ENCODE assay signal across 13 cellular contexts in genomic region chr1:92410706-92411105, GRCh38.
DNase-seq lines count a peak whose midpoint lies in the region; ATAC-seq and TF ChIP-seq lines count a peak whose summit lies in the region.
"Had no signal": no experiment of that assay in that cellular context is flagged by ENCODE, and none has a peak within 500 bp of the region (broad histone marks: within the 10 kb centered on the region; RNA-seq: fewer than 3 reads in every experiment).

No MANE protein-coding gene starts in this region.

- in situ Hi-C loops in GM13977 (cut with MboI; ENCODE audit: low pct_unique_long_range_greater_than_20kb, low sequenced_read_pairs, unreplicated experiment): no loop called here

- ATAC-seq in mucosa of descending colon (peak; percentile 43), GM21360 (IDR thresholded peaks at IDR 0.05; ENCODE audit: unreplicated experiment) (no peak), HG02852 (IDR thresholded peaks at IDR 0.05; ENCODE audit: unreplicated experiment) (no peak)

- H3K4me1 Mint-ChIP-seq in activated T-helper 1 cell treated with anti-CD3 and anti-CD28 coated beads, Interleukin-12 subunit alpha, Interleukin-12 subunit beta, Interleukin-2, Interleukin-4 antibody, amounts not matched to agents 30 ng/mL and 10 ng/mL and 1 ng/mL, durations not matched to agents 14 hours and 24 hours and 36 hours (ENCODE audit: low read depth): peaks cover 35% of the 10 kb centered on the region
- H3K4me1 Mint-ChIP-seq: memory B cell had no signal

- intact Hi-C loops in activated T-helper 1 cell treated with anti-CD3 and anti-CD28 coated beads, Interleukin-12 subunit alpha, Interleukin-12 subunit beta, Interleukin-2, Interleukin-4 antibody, amounts not matched to agents 30 ng/mL and 10 ng/mL and 1 ng/mL, durations not matched to agents 14 hours and 24 hours and 36 hours (cut with micrococcal nuclease): no loop called here
- intact Hi-C loops in mucosa of descending colon (cut with DNase I, micrococcal nuclease): no loop called here
- intact Hi-C loops in lower leg skin (cut with DNase I; ENCODE audit: low total_unique reads): no loop called here

- H3K36me3 Mint-ChIP-seq in activated T-helper 1 cell treated with anti-CD3 and anti-CD28 coated beads, Interleukin-12 subunit alpha, Interleukin-12 subunit beta, Interleukin-2, Interleukin-4 antibody, amounts not matched to agents 30 ng/mL and 10 ng/mL and 1 ng/mL, durations not matched to agents 14 hours and 24 hours and 36 hours (ENCODE audit: low read depth): no peaks in the 10 kb centered on the region

- peaks cover 7% of the 10 kb centered on the region for H3K4me1 ChIP-seq in mucosa of descending colon (ENCODE audit: low read depth)
- H3K4me1 ChIP-seq: BE2C had no signal

- peak; percentile 92 for DNase-seq in Jurkat, Clone E6-1 (ENCODE audit: low read depth, low spot score)
- DNase-seq in T-helper 2 cell (peak in 3 of 5 experiments; percentile 8 to 77 (median 19)), mucosa of descending colon (peak in 1 of 3 donors; percentile 32), lower leg skin (ENCODE audit: low spot score in 2 of 2) (no peak), GM13977 (ENCODE audit: low spot score) (no peak)
- DNase-seq in activated T-helper 1 cell treated with anti-CD3 and anti-CD28 coated beads, Interleukin-12 subunit alpha, Interleukin-12 subunit beta, Interleukin-2, Interleukin-4 antibody, amounts not matched to agents 30 ng/mL and 10 ng/mL and 1 ng/mL, durations not matched to agents 14 hours and 24 hours and 36 hours (ENCODE audit: low spot score): peak; percentile 29
- DNase-seq: BE2C, caudate nucleus, HFFc6 had no signal

- peak overlapping the region; percentile 21 for H3K4me3 Mint-ChIP-seq in activated T-helper 1 cell treated with anti-CD3 and anti-CD28 coated beads, Interleukin-12 subunit alpha, Interleukin-12 subunit beta, Interleukin-2, Interleukin-4 antibody, amounts not matched to agents 30 ng/mL and 10 ng/mL and 1 ng/mL, durations not matched to agents 14 hours and 24 hours and 36 hours
- H3K4me3 Mint-ChIP-seq: HFFc6, memory B cell had no signal

- H3K4me3 ChIP-seq in Jurkat, Clone E6-1 (ENCODE audit: low read length): peak overlapping the region; percentile 46
- H3K4me3 ChIP-seq in mucosa of descending colon (no peak overlapping the region), lower leg skin (ENCODE audit: low read depth, poor library complexity, severe bottlenecking) (no peak overlapping the region)

- no peaks in the 10 kb centered on the region for H3K9me3 ChIP-seq in mucosa of descending colon
- H3K9me3 ChIP-seq: BE2C had no signal

- 55 to 59% methylated on average over 3 of the region's 3 CpGs for WGBS in lower leg skin, 2 donors

- H3K9me3 Mint-ChIP-seq in activated T-helper 1 cell treated with anti-CD3 and anti-CD28 coated beads, Interleukin-12 subunit alpha, Interleukin-12 subunit beta, Interleukin-2, Interleukin-4 antibody, amounts not matched to agents 30 ng/mL and 10 ng/mL and 1 ng/mL, durations not matched to agents 14 hours and 24 hours and 36 hours: no peaks in the 10 kb centered on the region
- H3K9me3 Mint-ChIP-seq: HFFc6, memory B cell had no signal

- H3K27me3 Mint-ChIP-seq in activated T-helper 1 cell treated with anti-CD3 and anti-CD28 coated beads, Interleukin-12 subunit alpha, Interleukin-12 subunit beta, Interleukin-2, Interleukin-4 antibody, amounts not matched to agents 30 ng/mL and 10 ng/mL and 1 ng/mL, durations not matched to agents 14 hours and 24 hours and 36 hours (ENCODE audit: insufficient read depth): no peaks in the 10 kb centered on the region
- H3K27me3 Mint-ChIP-seq: progenitor cell of endocrine pancreas had no signal

- H3K27ac Mint-ChIP-seq in activated T-helper 1 cell treated with anti-CD3 and anti-CD28 coated beads, Interleukin-12 subunit alpha, Interleukin-12 subunit beta, Interleukin-2, Interleukin-4 antibody, amounts not matched to agents 30 ng/mL and 10 ng/mL and 1 ng/mL, durations not matched to agents 14 hours and 24 hours and 36 hours: peak overlapping the region; percentile 57
- H3K27ac Mint-ChIP-seq: memory B cell, progenitor cell of endocrine pancreas had no signal

- TF ChIP-seq POLR2A in lower leg skin (IDR thresholded peaks at IDR 0.05): no peak

- no peaks in the 10 kb centered on the region for H3K36me3 ChIP-seq in mucosa of descending colon (ENCODE audit: low read depth)
- H3K36me3 ChIP-seq: BE2C had no signal

- TF ChIP-seq CTCF in mucosa of descending colon (IDR thresholded peaks at IDR 0.05) (no peak), lower leg skin (IDR thresholded peaks at IDR 0.05) (no peak), GM13977 (IDR thresholded peaks at IDR 0.05; ENCODE audit: extremely low read depth, insufficient read depth, missing control alignments) (no peak)

Comparison
In these comparisons a context has a peak if more than half of its experiments do, and no peak if none do; other contexts are left out.
1. DNase-seq: peak in Jurkat, Clone E6-1 (single experiment), T-helper 2 cell (3 of 5) and activated T-helper 1 cell treated with anti-CD3 and anti-CD28 coated beads, Interleukin-12 subunit alpha, Interleukin-12 subunit beta, Interleukin-2, Interleukin-4 antibody, amounts not matched to agents 30 ng/mL and 10 ng/mL and 1 ng/mL, durations not matched to agents 14 hours and 24 hours and 36 hours (single experiment); none in lower leg skin (0 of 2) and GM13977 (single experiment).